ENCODE assay signal across 10 cellular contexts in the genomic region with DNA sequence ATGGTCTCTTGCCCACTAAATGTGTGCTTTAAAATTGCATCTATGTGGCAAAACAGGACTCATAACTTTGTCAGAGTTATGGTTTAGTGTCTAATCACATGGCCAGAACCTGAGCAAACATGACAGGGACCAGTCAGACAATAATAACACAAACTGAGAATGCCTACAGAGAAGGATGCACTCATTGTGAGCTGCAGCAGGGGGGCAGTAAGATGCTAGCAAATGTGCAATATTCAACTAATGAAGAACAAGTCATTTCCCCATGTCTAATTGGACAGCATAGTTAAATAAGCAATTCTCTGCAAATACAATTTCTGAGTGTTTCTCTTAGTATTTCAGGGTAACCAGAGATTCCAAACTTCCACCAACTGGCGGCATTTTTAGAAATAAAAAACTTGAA. TPM values are rescaled to one million over a fixed set of nuclear protein-coding genes. Genes with fewer than 3 reads are reported as not detected.
A peak's percentile ranks its signal among the peaks of the same experiment; 100 is the strongest.
DNase-seq lines count a peak whose midpoint lies in the region; ATAC-seq and TF ChIP-seq lines count a peak whose summit lies in the region.
"Had no signal": no experiment of that assay in that cellular context is flagged by ENCODE, and none has a peak within 500 bp of the region (broad histone marks: within the 10 kb centered on the region; RNA-seq: fewer than 3 reads in every experiment).

No MANE protein-coding gene starts in this region.

- peak; percentile 62 for TF ChIP-seq CTCF in GM10266 (IDR thresholded peaks at IDR 0.05; ENCODE audit: control insufficient read depth, insufficient read depth, low read depth, missing control alignments)
- peak; percentile 36 for TF ChIP-seq CTCF in fibroblast of villous mesenchyme (IDR thresholded peaks at IDR 0.05; ENCODE audit: insufficient read depth, low read depth, low read length)

- H3K27ac Mint-ChIP-seq in stimulated activated memory B cell treated with anti-CD40 and anti-IgM and Interleukin-4, amounts not matched to agents 10 μg/mL and 1 μg/mL and 100 μg/mL, for 72 hours = no peak overlapping the region
- H3K27ac Mint-ChIP-seq in activated T-helper 2 cell treated with anti-CD3 and anti-CD28 coated beads, Interferon-gamma antibody, Interleukin-2, Interleukin-4, amounts not matched to agents 10 μg/mL and 5 μg/mL and 100 μg/mL, durations not matched to agents 14 hours and 24 hours and 36 hours = no peak overlapping the region

- intact Hi-C loops in activated T-helper 2 cell treated with anti-CD3 and anti-CD28 coated beads, Interferon-gamma antibody, Interleukin-2, Interleukin-4, amounts not matched to agents 10 μg/mL and 5 μg/mL and 100 μg/mL, durations not matched to agents 14 hours and 24 hours and 36 hours (cut with micrococcal nuclease) = no loop called here

- peak; percentile 37 for DNase-seq in A172 (ENCODE audit: low spot score)
- DNase-seq in GM10266 (ENCODE audit: extremely low spot score) = peak; percentile 20
- peak; percentile 71 for DNase-seq in NCI-H748 (lab: John Stamatoyannopoulos, UW; ENCODE audit: unreplicated experiment)
- DNase-seq in fibroblast of villous mesenchyme (ENCODE audit: low read depth) = peak; percentile 5
- DNase-seq in NCI-H2029 treated with DMSO at 0.1 percent for 48 hours (lab: John Stamatoyannopoulos, UW) = no peak
- no peak for DNase-seq in activated T-helper 2 cell treated with anti-CD3 and anti-CD28 coated beads, Interferon-gamma antibody, Interleukin-2, Interleukin-4, amounts not matched to agents 10 μg/mL and 5 μg/mL and 100 μg/mL, durations not matched to agents 14 hours and 24 hours and 36 hours (ENCODE audit: low spot score)
- DNase-seq: head of caudate nucleus, transverse colon had no signal

- no peak overlapping the region for H3K4me3 Mint-ChIP-seq in stimulated activated memory B cell treated with anti-CD40 and anti-IgM and Interleukin-4, amounts not matched to agents 10 μg/mL and 1 μg/mL and 100 μg/mL, for 72 hours
- no peak overlapping the region for H3K4me3 Mint-ChIP-seq in activated T-helper 2 cell treated with anti-CD3 and anti-CD28 coated beads, Interferon-gamma antibody, Interleukin-2, Interleukin-4, amounts not matched to agents 10 μg/mL and 5 μg/mL and 100 μg/mL, durations not matched to agents 14 hours and 24 hours and 36 hours (ENCODE audit: low read depth)

- no peaks in the 10 kb centered on the region for H3K27me3 Mint-ChIP-seq in stimulated activated memory B cell treated with anti-CD40 and anti-IgM and Interleukin-4, amounts not matched to agents 10 μg/mL and 1 μg/mL and 100 μg/mL, for 72 hours
- H3K27me3 Mint-ChIP-seq in activated T-helper 2 cell treated with anti-CD3 and anti-CD28 coated beads, Interferon-gamma antibody, Interleukin-2, Interleukin-4, amounts not matched to agents 10 μg/mL and 5 μg/mL and 100 μg/mL, durations not matched to agents 14 hours and 24 hours and 36 hours (ENCODE audit: low read depth) = no peaks in the 10 kb centered on the region

- ATAC-seq in stimulated activated memory B cell treated with anti-CD40 and anti-IgM and Interleukin-4, amounts not matched to agents 10 μg/mL and 1 μg/mL and 100 μg/mL, for 72 hours = no peak
- no peak for ATAC-seq in GM19452 (IDR thresholded peaks at IDR 0.05; ENCODE audit: unreplicated experiment)

- H3K36me3 Mint-ChIP-seq in stimulated activated memory B cell treated with anti-CD40 and anti-IgM and Interleukin-4, amounts not matched to agents 10 μg/mL and 1 μg/mL and 100 μg/mL, for 72 hours = no peaks in the 10 kb centered on the region
- H3K36me3 Mint-ChIP-seq in activated T-helper 2 cell treated with anti-CD3 and anti-CD28 coated beads, Interferon-gamma antibody, Interleukin-2, Interleukin-4, amounts not matched to agents 10 μg/mL and 5 μg/mL and 100 μg/mL, durations not matched to agents 14 hours and 24 hours and 36 hours (ENCODE audit: low read depth) = no peaks in the 10 kb centered on the region

- no peaks in the 10 kb centered on the region for H3K9me3 Mint-ChIP-seq in stimulated activated memory B cell treated with anti-CD40 and anti-IgM and Interleukin-4, amounts not matched to agents 10 μg/mL and 1 μg/mL and 100 μg/mL, for 72 hours
- H3K9me3 Mint-ChIP-seq in activated T-helper 2 cell treated with anti-CD3 and anti-CD28 coated beads, Interferon-gamma antibody, Interleukin-2, Interleukin-4, amounts not matched to agents 10 μg/mL and 5 μg/mL and 100 μg/mL, durations not matched to agents 14 hours and 24 hours and 36 hours = no peaks in the 10 kb centered on the region

- H3K4me3 ChIP-seq in fibroblast of villous mesenchyme (ENCODE audit: low read depth, low read length) = no peak overlapping the region
- H3K4me3 ChIP-seq: transverse colon had no signal

- no peaks in the 10 kb centered on the region for H3K4me1 Mint-ChIP-seq in stimulated activated memory B cell treated with anti-CD40 and anti-IgM and Interleukin-4, amounts not matched to agents 10 μg/mL and 1 μg/mL and 100 μg/mL, for 72 hours
- H3K4me1 Mint-ChIP-seq in activated T-helper 2 cell treated with anti-CD3 and anti-CD28 coated beads, Interferon-gamma antibody, Interleukin-2, Interleukin-4, amounts not matched to agents 10 μg/mL and 5 μg/mL and 100 μg/mL, durations not matched to agents 14 hours and 24 hours and 36 hours (ENCODE audit: low read depth) = no peaks in the 10 kb centered on the region

RNA-seq across cellular contexts. Expression of a gene that starts 30.8 kb away (rescaled TPM):
- 0.05 and 0.12 TPM in 2 replicates for total RNA-seq in A172 (2014; rRNA removed; shearing (Covaris generic))
- 0.32 TPM in 1 of 2 replicates, not detected in the other for total RNA-seq in fibroblast of villous mesenchyme
- not detected in 2 replicates for total RNA-seq in activated T-helper 2 cell treated with anti-CD3 and anti-CD28 coated beads, Interferon-gamma antibody, Interleukin-2, Interleukin-4, amounts not matched to agents 10 μg/mL and 5 μg/mL and 100 μg/mL, durations not matched to agents 14 hours and 24 hours and 36 hours
- total RNA-seq: transverse colon had no signal

Comparison
In these comparisons a context has a peak if more than half of its experiments do, and no peak if none do; other contexts are left out.
1. DNase-seq: peak in A172 (single experiment), GM10266 (single experiment), NCI-H748 (single experiment) and fibroblast of villous mesenchyme (single experiment); none in NCI-H2029 treated with DMSO at 0.1 percent for 48 hours (single experiment) and activated T-helper 2 cell treated with anti-CD3 and anti-CD28 coated beads, Interferon-gamma antibody, Interleukin-2, Interleukin-4, amounts not matched to agents 10 μg/mL and 5 μg/mL and 100 μg/mL, durations not matched to agents 14 hours and 24 hours and 36 hours (single experiment).